ENCODE assay signal across 1 cellular context in genomic region chr5:87182622-87183021, GRCh38.
TF ChIP-seq lines count a peak whose summit lies in the region.

No MANE protein-coding gene starts in this region.

TF ChIP-seq in SK-N-SH treated with all-trans-retinoic acid at 6 μM for 48 hours, 23 proteins besides CTCF, POLR2A, EP300 and RAD21 (continued from another document):
- TF ChIP-seq, protein P1, sequence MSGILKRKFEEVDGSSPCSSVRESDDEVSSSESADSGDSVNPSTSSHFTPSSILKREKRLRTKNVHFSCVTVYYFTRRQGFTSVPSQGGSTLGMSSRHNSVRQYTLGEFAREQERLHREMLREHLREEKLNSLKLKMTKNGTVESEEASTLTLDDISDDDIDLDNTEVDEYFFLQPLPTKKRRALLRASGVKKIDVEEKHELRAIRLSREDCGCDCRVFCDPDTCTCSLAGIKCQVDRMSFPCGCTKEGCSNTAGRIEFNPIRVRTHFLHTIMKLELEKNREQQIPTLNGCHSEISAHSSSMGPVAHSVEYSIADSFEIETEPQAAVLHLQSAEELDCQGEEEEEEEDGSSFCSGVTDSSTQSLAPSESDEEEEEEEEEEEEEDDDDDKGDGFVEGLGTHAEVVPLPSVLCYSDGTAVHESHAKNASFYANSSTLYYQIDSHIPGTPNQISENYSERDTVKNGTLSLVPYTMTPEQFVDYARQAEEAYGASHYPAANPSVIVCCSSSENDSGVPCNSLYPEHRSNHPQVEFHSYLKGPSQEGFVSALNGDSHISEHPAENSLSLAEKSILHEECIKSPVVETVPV (CRISPR knock-in tag; IDR thresholded peaks at IDR 0.05), result no peak
- TF ChIP-seq ARNTL (CRISPR knock-in tag; IDR thresholded peaks at IDR 0.05; ENCODE audit: borderline replicate concordance, low read depth), result no peak
- TF ChIP-seq TCF4 (CRISPR knock-in tag; IDR thresholded peaks at IDR 0.05; ENCODE audit: borderline replicate concordance), result no peak
- TF ChIP-seq, protein P2, sequence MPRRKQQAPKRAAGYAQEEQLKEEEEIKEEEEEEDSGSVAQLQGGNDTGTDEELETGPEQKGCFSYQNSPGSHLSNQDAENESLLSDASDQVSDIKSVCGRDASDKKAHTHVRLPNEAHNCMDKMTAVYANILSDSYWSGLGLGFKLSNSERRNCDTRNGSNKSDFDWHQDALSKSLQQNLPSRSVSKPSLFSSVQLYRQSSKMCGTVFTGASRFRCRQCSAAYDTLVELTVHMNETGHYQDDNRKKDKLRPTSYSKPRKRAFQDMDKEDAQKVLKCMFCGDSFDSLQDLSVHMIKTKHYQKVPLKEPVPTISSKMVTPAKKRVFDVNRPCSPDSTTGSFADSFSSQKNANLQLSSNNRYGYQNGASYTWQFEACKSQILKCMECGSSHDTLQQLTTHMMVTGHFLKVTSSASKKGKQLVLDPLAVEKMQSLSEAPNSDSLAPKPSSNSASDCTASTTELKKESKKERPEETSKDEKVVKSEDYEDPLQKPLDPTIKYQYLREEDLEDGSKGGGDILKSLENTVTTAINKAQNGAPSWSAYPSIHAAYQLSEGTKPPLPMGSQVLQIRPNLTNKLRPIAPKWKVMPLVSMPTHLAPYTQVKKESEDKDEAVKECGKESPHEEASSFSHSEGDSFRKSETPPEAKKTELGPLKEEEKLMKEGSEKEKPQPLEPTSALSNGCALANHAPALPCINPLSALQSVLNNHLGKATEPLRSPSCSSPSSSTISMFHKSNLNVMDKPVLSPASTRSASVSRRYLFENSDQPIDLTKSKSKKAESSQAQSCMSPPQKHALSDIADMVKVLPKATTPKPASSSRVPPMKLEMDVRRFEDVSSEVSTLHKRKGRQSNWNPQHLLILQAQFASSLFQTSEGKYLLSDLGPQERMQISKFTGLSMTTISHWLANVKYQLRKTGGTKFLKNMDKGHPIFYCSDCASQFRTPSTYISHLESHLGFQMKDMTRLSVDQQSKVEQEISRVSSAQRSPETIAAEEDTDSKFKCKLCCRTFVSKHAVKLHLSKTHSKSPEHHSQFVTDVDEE (CRISPR knock-in tag; IDR thresholded peaks at IDR 0.05), result no peak
- TF ChIP-seq CSDC2 (CRISPR knock-in tag; IDR thresholded peaks at IDR 0.05), result no peak
- no peak for TF ChIP-seq POU6F1 (CRISPR knock-in tag; IDR thresholded peaks at IDR 0.05; ENCODE audit: borderline replicate concordance, low read depth)
- TF ChIP-seq, protein P3, sequence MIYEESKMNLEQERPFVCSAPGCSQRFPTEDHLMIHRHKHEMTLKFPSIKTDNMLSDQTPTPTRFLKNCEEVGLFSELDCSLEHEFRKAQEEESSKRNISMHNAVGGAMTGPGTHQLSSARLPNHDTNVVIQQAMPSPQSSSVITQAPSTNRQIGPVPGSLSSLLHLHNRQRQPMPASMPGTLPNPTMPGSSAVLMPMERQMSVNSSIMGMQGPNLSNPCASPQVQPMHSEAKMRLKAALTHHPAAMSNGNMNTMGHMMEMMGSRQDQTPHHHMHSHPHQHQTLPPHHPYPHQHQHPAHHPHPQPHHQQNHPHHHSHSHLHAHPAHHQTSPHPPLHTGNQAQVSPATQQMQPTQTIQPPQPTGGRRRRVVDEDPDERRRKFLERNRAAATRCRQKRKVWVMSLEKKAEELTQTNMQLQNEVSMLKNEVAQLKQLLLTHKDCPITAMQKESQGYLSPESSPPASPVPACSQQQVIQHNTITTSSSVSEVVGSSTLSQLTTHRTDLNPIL (CRISPR knock-in tag; IDR thresholded peaks at IDR 0.05; ENCODE audit: low read depth), result no peak
- no peak for TF ChIP-seq ZNF8 (CRISPR knock-in tag; IDR thresholded peaks at IDR 0.05)
- TF ChIP-seq PPARA (CRISPR knock-in tag; IDR thresholded peaks at IDR 0.05; ENCODE audit: borderline replicate concordance), result no peak
